ENCODE assay signal across 1 cellular context in genomic region chr10:12180221-12180974, GRCh38.
TF ChIP-seq lines count a peak whose summit lies in the region.

No MANE protein-coding gene starts in this region.

TF ChIP-seq in SK-N-SH treated with all-trans-retinoic acid at 6 μM for 48 hours, 23 proteins besides CTCF, POLR2A, EP300 and RAD21:
- no peak for TF ChIP-seq ARNTL (CRISPR knock-in tag; IDR thresholded peaks at IDR 0.05; ENCODE audit: borderline replicate concordance, low read depth)
- TF ChIP-seq CSRNP3 (CRISPR knock-in tag; IDR thresholded peaks at IDR 0.05): no peak
- no peak for TF ChIP-seq TOX (CRISPR knock-in tag; IDR thresholded peaks at IDR 0.05; ENCODE audit: borderline replicate concordance)
- no peak for TF ChIP-seq ZNF70 (CRISPR knock-in tag; IDR thresholded peaks at IDR 0.05)
- TF ChIP-seq PPARA (CRISPR knock-in tag; IDR thresholded peaks at IDR 0.05; ENCODE audit: borderline replicate concordance): no peak
- no peak for TF ChIP-seq ZNF8 (CRISPR knock-in tag; IDR thresholded peaks at IDR 0.05)
- no peak for TF ChIP-seq CSDC2 (CRISPR knock-in tag; IDR thresholded peaks at IDR 0.05)
- no peak for TF ChIP-seq POU6F1 (CRISPR knock-in tag; IDR thresholded peaks at IDR 0.05; ENCODE audit: borderline replicate concordance, low read depth)
- no peak for TF ChIP-seq RARB (CRISPR knock-in tag; IDR thresholded peaks at IDR 0.05)
- TF ChIP-seq ZC3H10 (CRISPR knock-in tag; IDR thresholded peaks at IDR 0.05): no peak
- TF ChIP-seq TCF4 (CRISPR knock-in tag; IDR thresholded peaks at IDR 0.05; ENCODE audit: borderline replicate concordance): no peak
- no peak for TF ChIP-seq ESRRG (CRISPR knock-in tag; IDR thresholded peaks at IDR 0.05)
- no peak for TF ChIP-seq CREB5 (CRISPR knock-in tag; IDR thresholded peaks at IDR 0.05; ENCODE audit: low read depth)
- TF ChIP-seq ZNF565 (CRISPR knock-in tag; conservative IDR thresholded peaks at IDR 0.05; ENCODE audit: low read depth): no peak
- TF ChIP-seq SNAI2 (CRISPR knock-in tag; IDR thresholded peaks at IDR 0.05): no peak
- no peak for TF ChIP-seq OSR1 (CRISPR knock-in tag; IDR thresholded peaks at IDR 0.05)
- no peak for TF ChIP-seq ISL1 (CRISPR knock-in tag; IDR thresholded peaks at IDR 0.05)
- TF ChIP-seq TSHZ2 (CRISPR knock-in tag; IDR thresholded peaks at IDR 0.05): no peak
- no peak for TF ChIP-seq ZFP3 (CRISPR knock-in tag; IDR thresholded peaks at IDR 0.05)
